In genomic region chr19:18897108-18898029, GRCh38 we compare ENCODE assay signal across 1 cellular context.
TF ChIP-seq lines count a peak whose summit lies in the region.

No MANE protein-coding gene starts in this region.

TF ChIP-seq in IMR-90, 13 proteins besides CTCF, POLR2A, EP300 and RAD21:
- TF ChIP-seq BHLHE40 (IDR thresholded peaks at IDR 0.05; ENCODE audit: low read depth, low read length), result no peak
- no peak for TF ChIP-seq MXI1 (IDR thresholded peaks at IDR 0.05; ENCODE audit: borderline replicate concordance, low read depth, low read length)
- no peak for TF ChIP-seq MAZ (IDR thresholded peaks at IDR 0.05; ENCODE audit: borderline replicate concordance, low read depth, low read length)
- TF ChIP-seq FOS (IDR thresholded peaks at IDR 0.05; ENCODE audit: low read depth, low read length), result no peak
- TF ChIP-seq SMC3 (IDR thresholded peaks at IDR 0.05; ENCODE audit: low read depth, low read length), result no peak
- no peak for TF ChIP-seq NFE2L2 (IDR thresholded peaks at IDR 0.05; ENCODE audit: low read depth, low read length)
- TF ChIP-seq RCOR1 (IDR thresholded peaks at IDR 0.05; ENCODE audit: insufficient replicate concordance, low read length), result no peak
- TF ChIP-seq USF2 (IDR thresholded peaks at IDR 0.05; ENCODE audit: low read depth, low read length), result no peak
- TF ChIP-seq, protein P1, sequence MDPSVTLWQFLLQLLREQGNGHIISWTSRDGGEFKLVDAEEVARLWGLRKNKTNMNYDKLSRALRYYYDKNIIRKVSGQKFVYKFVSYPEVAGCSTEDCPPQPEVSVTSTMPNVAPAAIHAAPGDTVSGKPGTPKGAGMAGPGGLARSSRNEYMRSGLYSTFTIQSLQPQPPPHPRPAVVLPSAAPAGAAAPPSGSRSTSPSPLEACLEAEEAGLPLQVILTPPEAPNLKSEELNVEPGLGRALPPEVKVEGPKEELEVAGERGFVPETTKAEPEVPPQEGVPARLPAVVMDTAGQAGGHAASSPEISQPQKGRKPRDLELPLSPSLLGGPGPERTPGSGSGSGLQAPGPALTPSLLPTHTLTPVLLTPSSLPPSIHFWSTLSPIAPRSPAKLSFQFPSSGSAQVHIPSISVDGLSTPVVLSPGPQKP (IDR thresholded peaks at IDR 0.05; ENCODE audit: borderline replicate concordance, low read depth, low read length), result no peak
- no peak for TF ChIP-seq MAFK (IDR thresholded peaks at IDR 0.05; ENCODE audit: low read depth, low read length)
- TF ChIP-seq CHD1 (IDR thresholded peaks at IDR 0.05; ENCODE audit: low read depth, low read length), result no peak
- no peak for TF ChIP-seq RFX5 (IDR thresholded peaks at IDR 0.05; ENCODE audit: low read depth, low read length)
- no peak for TF ChIP-seq CEBPB (IDR thresholded peaks at IDR 0.05; ENCODE audit: low read depth, low read length)
